In the genomic region with DNA sequence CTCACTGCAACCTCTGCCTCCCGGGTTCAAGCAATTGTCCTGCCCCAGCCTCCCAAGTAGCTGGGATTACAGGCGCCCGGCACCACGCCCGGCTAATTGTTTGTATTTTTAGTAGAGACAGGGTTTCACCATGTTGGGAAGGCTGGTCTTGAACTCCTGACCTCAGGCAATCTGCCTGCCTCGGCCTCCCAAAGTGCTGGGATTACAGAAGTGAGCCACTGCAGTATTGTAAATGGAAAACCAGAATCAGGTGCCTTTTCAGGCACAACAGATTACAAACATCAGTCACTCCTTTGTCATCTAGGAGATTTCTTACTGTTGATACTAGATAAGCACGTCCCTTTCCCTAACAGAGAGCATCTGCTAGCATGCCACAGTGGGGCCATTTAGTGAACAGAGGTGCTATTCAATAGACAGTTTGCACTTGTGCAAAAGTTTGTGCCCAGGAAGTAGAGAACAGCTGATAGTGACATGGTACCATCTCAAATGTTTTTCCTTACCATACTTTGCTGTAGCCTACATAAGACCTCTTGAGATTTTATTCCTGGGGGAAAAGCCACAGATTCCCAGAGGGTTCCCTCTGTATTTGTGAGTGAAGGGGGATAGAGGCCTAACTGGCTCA, we compare ENCODE assay signal across 1 cellular context.
TF ChIP-seq lines count a peak whose summit lies in the region.

No MANE protein-coding gene starts in this region.

TF ChIP-seq in HepG2, 621 proteins besides CTCF, POLR2A, EP300 and RAD21 (continued from another document):
- TF ChIP-seq BCL6 (CRISPR knock-in tag; IDR thresholded peaks at IDR 0.05) (0 out of 2 replicates have a peak, but pooled peaks have one; percentile 27), ZNF331 (CRISPR knock-in tag; IDR thresholded peaks at IDR 0.05) (no peak), KLF9 (CRISPR knock-in tag; IDR thresholded peaks at IDR 0.05; ENCODE audit: low read depth) (no peak), ZNF550 (CRISPR knock-in tag; IDR thresholded peaks at IDR 0.05; ENCODE audit: borderline replicate concordance) (no peak), ZNF773 (CRISPR knock-in tag; IDR thresholded peaks at IDR 0.05; ENCODE audit: borderline replicate concordance) (no peak), KDM5B (CRISPR knock-in tag; IDR thresholded peaks at IDR 0.05; ENCODE audit: borderline replicate concordance) (no peak), AKAP8 (CRISPR knock-in tag; IDR thresholded peaks at IDR 0.05) (no peak), SOX5 (CRISPR knock-in tag; IDR thresholded peaks at IDR 0.05; ENCODE audit: borderline replicate concordance) (peak; percentile 64; the same call in 1 of the 2 replicates), ZNF484 (CRISPR knock-in tag; IDR thresholded peaks at IDR 0.05; ENCODE audit: borderline replicate concordance, low read depth) (no peak), ZNF326 (CRISPR knock-in tag; IDR thresholded peaks at IDR 0.05; ENCODE audit: borderline replicate concordance) (no peak)
- TF ChIP-seq, protein P1, sequence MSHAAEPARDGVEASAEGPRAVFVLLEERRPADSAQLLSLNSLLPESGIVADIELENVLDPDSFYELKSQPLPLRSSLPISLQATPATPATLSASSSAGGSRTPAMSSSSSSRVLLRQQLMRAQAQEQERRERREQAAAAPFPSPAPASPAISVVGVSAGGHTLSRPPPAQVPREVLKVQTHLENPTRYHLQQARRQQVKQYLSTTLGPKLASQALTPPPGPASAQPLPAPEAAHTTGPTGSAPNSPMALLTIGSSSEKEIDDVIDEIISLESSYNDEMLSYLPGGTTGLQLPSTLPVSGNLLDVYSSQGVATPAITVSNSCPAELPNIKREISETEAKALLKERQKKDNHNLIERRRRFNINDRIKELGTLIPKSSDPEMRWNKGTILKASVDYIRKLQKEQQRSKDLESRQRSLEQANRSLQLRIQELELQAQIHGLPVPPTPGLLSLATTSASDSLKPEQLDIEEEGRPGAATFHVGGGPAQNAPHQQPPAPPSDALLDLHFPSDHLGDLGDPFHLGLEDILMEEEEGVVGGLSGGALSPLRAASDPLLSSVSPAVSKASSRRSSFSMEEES (CRISPR knock-in tag; IDR thresholded peaks at IDR 0.05): no peak
- TF ChIP-seq, protein P2, sequence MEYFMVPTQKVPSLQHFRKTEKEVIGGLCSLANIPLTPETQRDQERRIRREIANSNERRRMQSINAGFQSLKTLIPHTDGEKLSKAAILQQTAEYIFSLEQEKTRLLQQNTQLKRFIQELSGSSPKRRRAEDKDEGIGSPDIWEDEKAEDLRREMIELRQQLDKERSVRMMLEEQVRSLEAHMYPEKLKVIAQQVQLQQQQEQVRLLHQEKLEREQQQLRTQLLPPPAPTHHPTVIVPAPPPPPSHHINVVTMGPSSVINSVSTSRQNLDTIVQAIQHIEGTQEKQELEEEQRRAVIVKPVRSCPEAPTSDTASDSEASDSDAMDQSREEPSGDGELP (IDR thresholded peaks at IDR 0.05; ENCODE audit: borderline replicate concordance, low read depth): peak; percentile 79; the same call in 1 of the 2 replicates
